ENCODE assay signal across 12 cellular contexts in genomic region chr2:54619660-54620231, GRCh38.
DNase-seq lines count a peak whose midpoint lies in the region; ATAC-seq and TF ChIP-seq lines count a peak whose summit lies in the region.
"Had no signal": no experiment of that assay in that cellular context is flagged by ENCODE, and none has a peak within 500 bp of the region (broad histone marks: within the 10 kb centered on the region; RNA-seq: fewer than 3 reads in every experiment).

No MANE protein-coding gene starts in this region.

- no peaks in the 10 kb centered on the region for H3K9me3 ChIP-seq in cardiac muscle cell (ENCODE audit: low read depth)
- H3K9me3 ChIP-seq in parathyroid adenoma (ENCODE audit: control insufficient read depth, low read length): no peaks in the 10 kb centered on the region
- no peaks in the 10 kb centered on the region for H3K9me3 ChIP-seq in mucosa of descending colon
- H3K9me3 ChIP-seq: SJSA1 had no signal

- peaks cover 23% of the 10 kb centered on the region for H3K4me1 Mint-ChIP-seq in stimulated activated naive CD8-positive, alpha-beta T cell treated with anti-CD3 and anti-CD28 coated beads, Interleukin-15, Interleukin-2, amounts not matched to agents 100 ng/mL and 50 ng/mL, for 24 hours (ENCODE audit: low read depth)
- peaks cover 12% of the 10 kb centered on the region for H3K4me1 Mint-ChIP-seq in stimulated activated naive CD8-positive, alpha-beta T cell treated with anti-CD3 and anti-CD28 coated beads, Interleukin-15, amount 100 ng/mL, for 72 hours

- no peak overlapping the region for H3K9ac ChIP-seq in parathyroid adenoma

- no peak overlapping the region for H2AFZ ChIP-seq in parathyroid adenoma

- in situ Hi-C loops in KBM-7 (cut with MboI; ENCODE audit: low pct_unique_long_range_greater_than_20kb, low sequenced_read_pairs): no loop called here

- H3K27ac ChIP-seq in cardiac muscle cell (peak overlapping the region; percentile 88), parathyroid adenoma (peak overlapping the region; percentile 90)
- H3K27ac ChIP-seq: SJSA1 had no signal

- H3K4me3 ChIP-seq in cardiac muscle cell (no peak overlapping the region), parathyroid adenoma (ENCODE audit: low read depth, low read length) (peak overlapping the region; percentile 15), mucosa of descending colon (no peak overlapping the region)
- H3K4me3 ChIP-seq: SJSA1 had no signal

- H3K27ac Mint-ChIP-seq in stimulated activated naive CD8-positive, alpha-beta T cell treated with anti-CD3 and anti-CD28 coated beads, Interleukin-15, Interleukin-2, amounts not matched to agents 100 ng/mL and 50 ng/mL, for 24 hours: peak overlapping the region; percentile 1
- peak overlapping the region in 1 of 2 donors; percentile 29 for H3K27ac Mint-ChIP-seq in stimulated activated naive CD8-positive, alpha-beta T cell treated with anti-CD3 and anti-CD28 coated beads, Interleukin-15, amount 100 ng/mL, for 72 hours

- H3K79me2 ChIP-seq in parathyroid adenoma: peaks cover 2% of the 10 kb centered on the region

- no peak overlapping the region for H3K4me3 Mint-ChIP-seq in stimulated activated naive CD8-positive, alpha-beta T cell treated with anti-CD3 and anti-CD28 coated beads, Interleukin-15, Interleukin-2, amounts not matched to agents 100 ng/mL and 50 ng/mL, for 24 hours
- H3K4me3 Mint-ChIP-seq in stimulated activated naive CD8-positive, alpha-beta T cell treated with anti-CD3 and anti-CD28 coated beads, Interleukin-15, amount 100 ng/mL, for 72 hours: no peak overlapping the region

- H3K27me3 ChIP-seq in cardiac muscle cell: no peaks in the 10 kb centered on the region
- H3K27me3 ChIP-seq in parathyroid adenoma (ENCODE audit: control insufficient read depth, insufficient read depth, low read length): no peaks in the 10 kb centered on the region
- H3K27me3 ChIP-seq: SJSA1 had no signal

- H3K4me1 ChIP-seq in cardiac muscle cell (ENCODE audit: low read depth): peaks cover 55% of the 10 kb centered on the region
- peaks cover 46% of the 10 kb centered on the region for H3K4me1 ChIP-seq in parathyroid adenoma
- H3K4me1 ChIP-seq in mucosa of descending colon (ENCODE audit: low read depth): no peaks in the 10 kb centered on the region
- H3K4me1 ChIP-seq: SJSA1 had no signal

- H3K36me3 Mint-ChIP-seq in stimulated activated naive CD8-positive, alpha-beta T cell treated with anti-CD3 and anti-CD28 coated beads, Interleukin-15, Interleukin-2, amounts not matched to agents 100 ng/mL and 50 ng/mL, for 24 hours (ENCODE audit: low read depth): peaks cover 81% of the 10 kb centered on the region

- DNase-seq in stimulated activated naive CD8-positive, alpha-beta T cell treated with anti-CD3 and anti-CD28 coated beads, Interleukin-15, amount 100 ng/mL, for 72 hours: no peak
- DNase-seq in cardiac muscle cell (ENCODE audit: low read depth in 1 of 2, low spot score in 1 of 2) (no peak), mucosa of descending colon (no peak), KBM-7 (no peak)
- no peak for DNase-seq in central memory CD4-positive, alpha-beta T cell
- DNase-seq: activated CD4-positive, CD25-positive, alpha-beta regulatory T cell treated with anti-CD3 and anti-CD28 coated beads, Interleukin-2, amount 50 U/mL, for 72 hours; NCI-H1092; NCI-H82 had no signal

- H3K4me2 ChIP-seq in parathyroid adenoma (ENCODE audit: low read length): peak overlapping the region; percentile 50

- H3K36me3 ChIP-seq in cardiac muscle cell (peaks cover 55% of the 10 kb centered on the region), parathyroid adenoma (ENCODE audit: control insufficient read depth, insufficient read depth, low read length) (no peaks in the 10 kb centered on the region), mucosa of descending colon (ENCODE audit: low read depth) (peaks cover 8% of the 10 kb centered on the region)

- no peaks in the 10 kb centered on the region for H3K27me3 Mint-ChIP-seq in stimulated activated naive CD8-positive, alpha-beta T cell treated with anti-CD3 and anti-CD28 coated beads, Interleukin-15, Interleukin-2, amounts not matched to agents 100 ng/mL and 50 ng/mL, for 24 hours
- H3K27me3 Mint-ChIP-seq in stimulated activated naive CD8-positive, alpha-beta T cell treated with anti-CD3 and anti-CD28 coated beads, Interleukin-15, amount 100 ng/mL, for 72 hours: no peaks in the 10 kb centered on the region

- TF ChIP-seq CTCF in cardiac muscle cell (IDR thresholded peaks at IDR 0.05; ENCODE audit: low read depth, low read length): no peak
- TF ChIP-seq CTCF in parathyroid adenoma (IDR thresholded peaks at IDR 0.05): no peak
- no peak for TF ChIP-seq CTCF in mucosa of descending colon (IDR thresholded peaks at IDR 0.05)

- H3K9me3 Mint-ChIP-seq in stimulated activated naive CD8-positive, alpha-beta T cell treated with anti-CD3 and anti-CD28 coated beads, Interleukin-15, Interleukin-2, amounts not matched to agents 100 ng/mL and 50 ng/mL, for 24 hours: no peaks in the 10 kb centered on the region
- H3K9me3 Mint-ChIP-seq in stimulated activated naive CD8-positive, alpha-beta T cell treated with anti-CD3 and anti-CD28 coated beads, Interleukin-15, amount 100 ng/mL, for 72 hours: no peaks in the 10 kb centered on the region

- no peak for ATAC-seq in stimulated activated naive CD8-positive, alpha-beta T cell treated with anti-CD3 and anti-CD28 coated beads, Interleukin-15, amount 100 ng/mL, for 72 hours
- ATAC-seq in mucosa of descending colon (no peak), HG02623 (IDR thresholded peaks at IDR 0.05; ENCODE audit: unreplicated experiment) (no peak)

- intact Hi-C loops in mucosa of descending colon (cut with DNase I, micrococcal nuclease): no loop called here
